Comparison of ENCODE assay signal across 8 cellular contexts in genomic region chr11:94493146-94493442, GRCh38. TPM values are rescaled to one million over a fixed set of nuclear protein-coding genes. Genes with fewer than 3 reads are reported as not detected.
DNase-seq lines count a peak whose midpoint lies in the region; ATAC-seq, FAIRE-seq and TF ChIP-seq lines count a peak whose summit lies in the region.

No MANE protein-coding gene starts in this region.

- no peak for FAIRE-seq in GM19239 (lab: Jason Lieb, UNC)

- peak overlapping the region; percentile 91 to 97 (median 95) for H3K27ac Mint-ChIP-seq in CD14-positive monocyte
- peak overlapping the region; percentile 96 for H3K27ac Mint-ChIP-seq in central memory CD8-positive, alpha-beta T cell (ENCODE audit: low read depth)
- H3K27ac Mint-ChIP-seq in naive B cell: peak overlapping the region; percentile 96 to 98 (median 98)

- peaks cover 27% of the 10 kb centered on the region for H3K4me1 Mint-ChIP-seq in CD14-positive monocyte
- H3K4me1 Mint-ChIP-seq in central memory CD8-positive, alpha-beta T cell: peaks cover 31% of the 10 kb centered on the region
- H3K4me1 Mint-ChIP-seq in naive B cell: peaks cover 21 to 33% (median 25%) of the 10 kb centered on the region in 3 donors

- H3K36me3 Mint-ChIP-seq in CD14-positive monocyte (peaks cover 38 to 39% of the 10 kb centered on the region in 2 donors), naive B cell (peaks cover 21 to 29% of the 10 kb centered on the region in 2 donors)
- H3K36me3 Mint-ChIP-seq in central memory CD8-positive, alpha-beta T cell (ENCODE audit: insufficient read depth): peaks cover 40% of the 10 kb centered on the region

- H3K9me3 Mint-ChIP-seq in CD14-positive monocyte (peaks cover 0 to 1% (median 0%) of the 10 kb centered on the region in 7 donors), naive B cell (no peaks in the 10 kb centered on the region)
- no peaks in the 10 kb centered on the region for H3K9me3 Mint-ChIP-seq in central memory CD8-positive, alpha-beta T cell

- ATAC-seq in GM21528 (IDR thresholded peaks at IDR 0.05; ENCODE audit: low FRiP score, unreplicated experiment): peak; percentile 40
- ATAC-seq in central memory CD8-positive, alpha-beta T cell (replicated peaks; ENCODE audit: extremely low read depth, poor library complexity, severe bottlenecking): peak; percentile 7
- peak in 1 of 2 donors; percentile 11 for ATAC-seq in naive B cell (ENCODE audit: low read depth in 2 of 2)

- TF ChIP-seq CTCF in CD14-positive monocyte (IDR thresholded peaks at IDR 0.05): no peak

- H3K4me3 Mint-ChIP-seq in CD14-positive monocyte (peak overlapping the region; percentile 94 to 98), naive B cell (peak overlapping the region; percentile 94 to 99 (median 98))
- H3K4me3 Mint-ChIP-seq in central memory CD8-positive, alpha-beta T cell: peak overlapping the region; percentile 95

- no peaks in the 10 kb centered on the region for H3K9me3 ChIP-seq in KOPT-K1 (ENCODE audit: insufficient read depth, low read length, poor library complexity, severe bottlenecking)

- H3K27me3 Mint-ChIP-seq in CD14-positive monocyte (ENCODE audit: low read depth in 3 of 3): no peaks in the 10 kb centered on the region
- H3K27me3 Mint-ChIP-seq in central memory CD8-positive, alpha-beta T cell: no peaks in the 10 kb centered on the region
- H3K27me3 Mint-ChIP-seq in naive B cell: no peaks in the 10 kb centered on the region

- intact Hi-C loops in CD14-positive monocyte (cut with micrococcal nuclease): loop anchor here in 1 of 2 donors (10.0 kb wide), 1 partner anchor 1298 kb away; the partner anchor contains the start of gene SLC36A4

- DNase-seq in CD14-positive monocyte (ENCODE audit: low spot score) (no peak), naive B cell (no peak), NCI-H82 (lab: John Stamatoyannopoulos, UW) (no peak), GM19239 (ENCODE audit: insufficient read length, low spot score) (no peak)
- no peak for DNase-seq in central memory CD8-positive, alpha-beta T cell (ENCODE audit: low spot score in 2 of 2)
- no peak for DNase-seq in effector CD8-positive, alpha-beta T cell (lab: John Stamatoyannopoulos, UW)

- H3K36me3 ChIP-seq in KOPT-K1 (ENCODE audit: insufficient read depth, low read length): peaks cover 45% of the 10 kb centered on the region

- peak overlapping the region; percentile 81 for H3K27ac ChIP-seq in KOPT-K1 (ENCODE audit: low read depth, low read length, poor library complexity, severe bottlenecking)

RNA-seq across cellular contexts. Expression of gene MRE11, which starts 0.6 kb away (rescaled TPM):
- polyA plus RNA-seq in CD14-positive monocyte (10 to 100 TPM in 1 of 2 donors, 1 to 10 TPM in 1; 7.8 to 12.1 TPM), naive B cell (ENCODE audit: low read depth in 6 of 6) (10 to 100 TPM in 5 of 6 donors, 1 to 10 TPM in 1; 9.7 to 19.5 (median 14.9) TPM)

RNA-seq across cellular contexts. Expression of gene ANKRD49, which starts 0.7 kb away (rescaled TPM):
- 10 to 100 TPM; 12.8 to 13.1 TPM for polyA plus RNA-seq in CD14-positive monocyte
- polyA plus RNA-seq in naive B cell (ENCODE audit: low read depth in 6 of 6): 10 to 100 TPM; 36.1 to 64.2 (median 51.3) TPM

RNA-seq across cellular contexts. Expression of gene C11orf97, which starts 19.2 kb away (rescaled TPM):
- polyA plus RNA-seq in CD14-positive monocyte: not detected
- polyA plus RNA-seq in naive B cell (ENCODE audit: low read depth in 6 of 6): not detected

RNA-seq across cellular contexts. Expression of gene FUT4, which starts 50.6 kb away (rescaled TPM):
- polyA plus RNA-seq in CD14-positive monocyte: 1 to 10 TPM; 5.4 to 6.5 TPM
- polyA plus RNA-seq in naive B cell (ENCODE audit: low read depth in 6 of 6): 1 to 10 TPM in 3 of 6 donors, under 1 TPM in 3; 0.06 to 1.2 (median 1.00) TPM
